3 cellular contexts compared by ENCODE assay signal in the genomic region with DNA sequence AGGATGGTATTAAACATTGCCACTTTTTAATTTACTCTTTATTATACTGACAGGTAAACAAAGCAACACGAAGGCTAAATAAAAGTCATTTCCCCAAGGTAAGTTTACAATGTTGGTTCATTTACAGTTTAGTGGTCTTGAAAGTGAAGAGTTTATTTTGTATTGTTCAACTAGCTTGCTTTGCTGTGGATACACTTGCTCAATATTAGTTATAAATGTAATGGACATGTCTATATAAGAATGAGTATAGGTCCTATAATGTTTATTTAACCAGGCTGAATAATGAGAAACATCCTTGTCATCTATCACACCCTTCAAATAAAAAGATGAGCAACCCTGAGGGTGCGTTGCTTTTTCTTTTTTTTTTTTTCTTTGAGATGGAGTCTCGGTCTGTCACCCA.
"Had no signal": no experiment of that assay in that cellular context is flagged by ENCODE, and none has a peak within 500 bp of the region (broad histone marks: within the 10 kb centered on the region; RNA-seq: fewer than 3 reads in every experiment).

No MANE protein-coding gene starts in this region.

- H3K4me3 ChIP-seq: GM12878 had no signal

- DNase-seq: GDM1, GF-D8 had no signal
